Comparison of ENCODE assay signal across 19 cellular contexts in the genomic region with DNA sequence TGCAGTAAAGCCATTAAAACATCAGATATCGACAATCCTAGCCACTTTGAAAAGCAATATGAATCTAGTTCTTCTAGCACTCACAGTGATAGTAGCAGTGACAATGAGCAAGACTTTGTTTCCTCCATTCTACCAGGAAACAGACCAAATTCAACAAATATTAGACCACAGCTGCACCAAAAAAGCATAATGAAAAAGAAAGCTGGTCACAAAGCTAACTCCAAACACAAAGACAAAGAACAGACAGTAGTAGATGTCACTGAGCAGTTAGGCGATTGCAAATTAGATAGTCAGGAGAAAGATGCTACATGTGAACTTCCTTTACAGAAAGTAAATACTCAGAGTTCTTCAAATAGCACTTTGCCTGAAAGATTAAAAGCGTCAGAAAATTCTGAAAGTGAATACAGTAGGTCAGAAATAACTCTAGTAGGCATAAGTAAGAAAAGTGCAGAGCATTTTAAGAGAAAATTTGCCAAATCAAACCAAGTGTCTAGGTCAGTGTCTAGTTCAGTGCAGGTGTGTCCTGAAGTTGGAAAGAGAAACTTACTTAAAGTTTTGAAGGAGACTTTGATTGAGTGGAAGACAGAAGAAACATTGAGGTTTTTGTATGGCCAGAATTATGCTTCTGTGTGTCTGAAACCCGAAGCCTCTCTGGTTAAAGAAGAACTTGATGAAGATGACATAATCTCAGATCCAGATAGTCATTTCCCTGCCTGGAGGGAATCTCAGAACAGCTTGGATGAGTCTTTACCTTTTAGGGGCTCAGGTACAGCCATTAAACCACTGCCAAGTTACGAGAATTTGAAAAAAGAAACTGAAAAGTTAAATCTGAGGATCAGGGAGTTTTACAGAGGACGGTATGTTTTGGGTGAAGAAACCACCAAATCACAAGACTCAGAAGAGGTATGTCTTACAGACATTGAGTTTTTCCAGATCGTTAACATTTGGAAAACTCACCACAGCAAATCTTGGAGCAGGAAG. TPM values are rescaled to one million over a fixed set of nuclear protein-coding genes. Genes with fewer than 3 reads are reported as not detected.
DNase-seq lines count a peak whose midpoint lies in the region; ATAC-seq, FAIRE-seq and TF ChIP-seq lines count a peak whose summit lies in the region.
"Had no signal": no experiment of that assay in that cellular context is flagged by ENCODE, and none has a peak within 500 bp of the region (broad histone marks: within the 10 kb centered on the region; RNA-seq: fewer than 3 reads in every experiment).

No MANE protein-coding gene starts in this region.

- no peaks in the 10 kb centered on the region for H3K4me1 ChIP-seq in endothelial cell of umbilical vein (ENCODE audit: control insufficient read depth, extremely low read depth, insufficient read depth, low read length)
- H3K4me1 ChIP-seq: ascending aorta, prostate gland had no signal

- peaks cover 74% of the 10 kb centered on the region for H3K36me3 Mint-ChIP-seq in CD4-positive, alpha-beta T cell (ENCODE audit: low read depth)
- H3K36me3 Mint-ChIP-seq in activated CD4-positive, alpha-beta memory T cell treated with anti-CD3 and anti-CD28 coated beads, Interleukin-2, amount 10 ng/mL, durations not matched to agents 7 days and 5 days (ENCODE audit: low read depth): peaks cover 73% of the 10 kb centered on the region

- TF ChIP-seq POLR2A in endothelial cell of umbilical vein (IDR thresholded peaks at IDR 0.05; ENCODE audit: low read depth, low read length): no peak

- no peaks in the 10 kb centered on the region for H4K20me1 ChIP-seq in endothelial cell of umbilical vein (replicated peaks; ENCODE audit: control insufficient read depth, extremely low read depth, insufficient read depth, low read length)

- BruUV-seq in endothelial cell of umbilical vein (replicated peaks; lab: Mats Ljungman, UMichigan): no TSS peak

- no peaks in the 10 kb centered on the region for H3K79me2 ChIP-seq in endothelial cell of umbilical vein (ENCODE audit: control insufficient read depth, insufficient read depth, low read length)

- CTCF ChIA-PET in CD4-positive, alpha-beta T cell (lab: Charles Lee): no interaction called here
- CTCF ChIA-PET in activated CD4-positive, alpha-beta memory T cell treated with anti-CD3 and anti-CD28 coated beads, Interleukin-2, amount 10 ng/mL, durations not matched to agents 7 days and 5 days (lab: Charles Lee): interaction anchor here (0.6 to 1.0 kb wide), 3 partner anchors 13 to 260 kb away, joined by 3 to 6 read pairs (median 3); no protein-coding TSS in a partner anchor
- CTCF ChIA-PET in endothelial cell of umbilical vein (lab: Charles Lee): interaction anchor here (1.8 kb wide), 1 partner anchor 13 kb away, joined by 4 read pairs; no protein-coding TSS in a partner anchor

- no peak overlapping the region for H3K4me2 ChIP-seq in endothelial cell of umbilical vein (ENCODE audit: insufficient read depth, low read length)

- DNase-seq in CD4-positive, alpha-beta T cell: no peak
- no peak for DNase-seq in activated CD4-positive, alpha-beta memory T cell treated with anti-CD3 and anti-CD28 coated beads, Interleukin-2, amount 10 ng/mL, durations not matched to agents 7 days and 5 days
- DNase-seq in endothelial cell of umbilical vein (ENCODE audit: low read depth, low spot score): no peak
- no peak for DNase-seq in T1000 (lab: John Stamatoyannopoulos, UW)
- no peak for DNase-seq in cerebellar nuclear complex (lab: John Stamatoyannopoulos, UW)
- no peak for DNase-seq in mesenteric fat pad (ENCODE audit: low spot score)
- DNase-seq: activated CD4-positive, alpha-beta T cell treated with anti-CD3 and anti-CD28 coated beads for 1 hour; AML-193; hippocampal formation; mesenchymal stem cell; NCI-H1105 treated with DMSO at 0.1 percent for 48 hours; NCI-H2107; NCI-H524 treated with DMSO at 0.1 percent for 48 hours; SHP77 treated with DMSO at 0.1 percent for 48 hours; stimulated activated CD4-positive, alpha-beta T cell treated with anti-CD3 and anti-CD28 coated beads, Interleukin-4, amount 100 ng/mL, for 4 hours had no signal

- no peak overlapping the region for H2AFZ ChIP-seq in endothelial cell of umbilical vein (ENCODE audit: low read depth, low read length)

- POLR2A ChIA-PET in CD4-positive, alpha-beta T cell (lab: Charles Lee): interaction anchor here (1.2 kb wide), 1 partner anchor 162 kb away, joined by 3 read pairs; no protein-coding TSS in a partner anchor
- POLR2A ChIA-PET in activated CD4-positive, alpha-beta memory T cell treated with anti-CD3 and anti-CD28 coated beads, Interleukin-2, amount 10 ng/mL, durations not matched to agents 7 days and 5 days (lab: Charles Lee): interaction anchor here (0.6 to 1.1 kb wide), 7 partner anchors 10 to 162 kb away, joined by 3 to 7 read pairs (median 3); a partner anchor contains a TSS
- POLR2A ChIA-PET in endothelial cell of umbilical vein (lab: Charles Lee): no interaction called here

- TF ChIP-seq CTCF in 22Rv1 (IDR thresholded peaks at IDR 0.05): no peak
- no peak for TF ChIP-seq CTCF in CD4-positive, alpha-beta T cell (IDR thresholded peaks at IDR 0.05)
- TF ChIP-seq CTCF in endothelial cell of umbilical vein (IDR thresholded peaks at IDR 0.05; ENCODE audit: extremely low read depth in 1 of 2, insufficient read depth in 1 of 2, low read depth in 1 of 2, low read length in 2 of 2): no peak

- dilution Hi-C loops in endothelial cell of umbilical vein (cut with MboI; ENCODE audit: extremely low pct_ligation_motif_present, low sequenced_read_pairs): no loop called here

- peak; percentile 8 for FAIRE-seq in endothelial cell of umbilical vein (lab: Jason Lieb, UNC)

- peaks cover 23% of the 10 kb centered on the region for H3K9me3 ChIP-seq in CD4-positive, alpha-beta T cell (ENCODE audit: control insufficient read depth, low read length)
- H3K9me3 ChIP-seq in endothelial cell of umbilical vein (replicated peaks; ENCODE audit: control insufficient read depth, insufficient read depth, low read length): no peaks in the 10 kb centered on the region
- H3K9me3 ChIP-seq: prostate gland had no signal

- no peak overlapping the region for H3K4me3 ChIP-seq in endothelial cell of umbilical vein (replicated peaks in 1 of 3; ENCODE audit: insufficient read depth in 1 of 3, low read depth in 1 of 3, low read length in 3 of 3)
- H3K4me3 ChIP-seq: ascending aorta, prostate gland, skin epidermis had no signal

- H3K27ac ChIP-seq in 22Rv1 (peak overlapping the region; percentile 60), endothelial cell of umbilical vein (ENCODE audit: insufficient read depth, low read depth, low read length) (no peak overlapping the region)
- no peak overlapping the region for H3K27ac ChIP-seq in CD4-positive, alpha-beta T cell (ENCODE audit: low read depth, low read length)
- H3K27ac ChIP-seq: ascending aorta, prostate gland, skin epidermis had no signal

- peak overlapping the region; percentile 0 for H3K4me3 Mint-ChIP-seq in CD4-positive, alpha-beta T cell
- peak overlapping the region; percentile 66 for H3K4me3 Mint-ChIP-seq in activated CD4-positive, alpha-beta memory T cell treated with anti-CD3 and anti-CD28 coated beads, Interleukin-2, amount 10 ng/mL, durations not matched to agents 7 days and 5 days

- no peaks in the 10 kb centered on the region for H3K27me3 Mint-ChIP-seq in CD4-positive, alpha-beta T cell
- no peaks in the 10 kb centered on the region for H3K27me3 Mint-ChIP-seq in activated CD4-positive, alpha-beta memory T cell treated with anti-CD3 and anti-CD28 coated beads, Interleukin-2, amount 10 ng/mL, durations not matched to agents 7 days and 5 days

- H3K27me3 ChIP-seq in CD4-positive, alpha-beta T cell (ENCODE audit: control insufficient read depth, insufficient read depth, low read length): no peaks in the 10 kb centered on the region
- no peaks in the 10 kb centered on the region for H3K27me3 ChIP-seq in endothelial cell of umbilical vein (ENCODE audit: control insufficient read depth in 2 of 2, insufficient read depth in 2 of 2, low read length in 2 of 2)
- H3K27me3 ChIP-seq: ascending aorta had no signal

- H3K9me3 Mint-ChIP-seq in CD4-positive, alpha-beta T cell: peaks cover 18% of the 10 kb centered on the region
- H3K9me3 Mint-ChIP-seq in activated CD4-positive, alpha-beta memory T cell treated with anti-CD3 and anti-CD28 coated beads, Interleukin-2, amount 10 ng/mL, durations not matched to agents 7 days and 5 days: peaks cover 26% of the 10 kb centered on the region

- no peaks in the 10 kb centered on the region for H3K9me1 ChIP-seq in endothelial cell of umbilical vein (replicated peaks; ENCODE audit: control insufficient read depth, extremely low read depth, insufficient read depth, low read length)

- H3K9ac ChIP-seq in endothelial cell of umbilical vein (replicated peaks; ENCODE audit: extremely low read depth, insufficient read depth, low read length): no peak overlapping the region

- ATAC-seq in CD4-positive, alpha-beta T cell (ENCODE audit: poor library complexity): no peak

- H3K27ac Mint-ChIP-seq in CD4-positive, alpha-beta T cell: peak overlapping the region; percentile 38
- peak overlapping the region; percentile 87 for H3K27ac Mint-ChIP-seq in activated CD4-positive, alpha-beta memory T cell treated with anti-CD3 and anti-CD28 coated beads, Interleukin-2, amount 10 ng/mL, durations not matched to agents 7 days and 5 days

- H3K36me3 ChIP-seq in endothelial cell of umbilical vein (ENCODE audit: control insufficient read depth in 2 of 2, extremely low read depth in 1 of 2, insufficient read depth in 2 of 2, low read length in 2 of 2): peaks cover 6 to 13% of the 10 kb centered on the region in 2 experiments
- H3K36me3 ChIP-seq: prostate gland had no signal

- intact Hi-C loops in CD4-positive, alpha-beta T cell (cut with DNase I, micrococcal nuclease): loop anchor here in 1 of 2 experiments (5.0 kb wide), 1 partner anchor 39 kb away; no protein-coding TSS in a partner anchor
- intact Hi-C loops in endothelial cell of umbilical vein (cut with micrococcal nuclease): no loop called here

- H3K4me1 Mint-ChIP-seq in CD4-positive, alpha-beta T cell (ENCODE audit: low read depth): peaks cover 14% of the 10 kb centered on the region
- H3K4me1 Mint-ChIP-seq in activated CD4-positive, alpha-beta memory T cell treated with anti-CD3 and anti-CD28 coated beads, Interleukin-2, amount 10 ng/mL, durations not matched to agents 7 days and 5 days: peaks cover 40% of the 10 kb centered on the region

RNA-seq across cellular contexts. Expression of a gene that starts 24.9 kb away (rescaled TPM):
- 10 to 100 TPM; 23.4 to 26.5 TPM for total RNA-seq in CD4-positive, alpha-beta T cell
- 10 to 100 TPM; 31.6 to 36.5 TPM for total RNA-seq in activated CD4-positive, alpha-beta memory T cell treated with anti-CD3 and anti-CD28 coated beads, Interleukin-2, amount 10 ng/mL, durations not matched to agents 7 days and 5 days
- 23.5 and 24.9 TPM in 2 replicates for total RNA-seq in endothelial cell of umbilical vein
- polyA plus RNA-seq in endothelial cell of umbilical vein: 4.3 and 4.4 TPM in 2 replicates
- 7.0 and 9.0 TPM in 2 replicates for polyA plus RNA-seq in endothelial cell of umbilical vein (2011; cell fraction: cytosol; rRNA removed)
- 9.5 and 10.3 TPM in 2 replicates for polyA plus RNA-seq in endothelial cell of umbilical vein (2011; cell fraction: nucleus; rRNA removed)
- 11.2 and 18.6 TPM in 2 replicates for polyA plus RNA-seq in endothelial cell of umbilical vein (2012)
- polyA minus RNA-seq in endothelial cell of umbilical vein: 7.8 and 9.1 TPM in 2 replicates
- 5.4 TPM for polyA minus RNA-seq in endothelial cell of umbilical vein (2011; cell fraction: cytosol; rRNA and poly(A)+ RNA removed)
- 10.7 and 20.8 TPM in 2 replicates for polyA minus RNA-seq in endothelial cell of umbilical vein (2011; cell fraction: nucleus; rRNA and poly(A)+ RNA removed)
- total RNA-seq in mesenteric fat pad: 29.0 TPM

RNA-seq across cellular contexts. Expression of a gene that starts 25.0 kb away (rescaled TPM):
- 10 to 100 TPM in 1 of 2 experiments, 1 to 10 TPM in 1; 7.7 to 11.7 TPM for total RNA-seq in CD4-positive, alpha-beta T cell
- total RNA-seq in activated CD4-positive, alpha-beta memory T cell treated with anti-CD3 and anti-CD28 coated beads, Interleukin-2, amount 10 ng/mL, durations not matched to agents 7 days and 5 days: 10 to 100 TPM; 18.2 to 18.7 TPM
- total RNA-seq in endothelial cell of umbilical vein (13.2 and 13.7 TPM in 2 replicates), mesenteric fat pad (7.6 TPM)
- 1.2 and 2.4 TPM in 2 replicates for polyA plus RNA-seq in endothelial cell of umbilical vein
- 3.1 and 3.4 TPM in 2 replicates for polyA plus RNA-seq in endothelial cell of umbilical vein (2011; cell fraction: cytosol; rRNA removed)
- 15.9 and 22.5 TPM in 2 replicates for polyA plus RNA-seq in endothelial cell of umbilical vein (2011; cell fraction: nucleus; rRNA removed)
- 5.9 and 13.6 TPM in 2 replicates for polyA plus RNA-seq in endothelial cell of umbilical vein (2012)
- 1.2 and 1.3 TPM in 2 replicates for polyA minus RNA-seq in endothelial cell of umbilical vein
- polyA minus RNA-seq in endothelial cell of umbilical vein (2011; cell fraction: cytosol; rRNA and poly(A)+ RNA removed): 3.0 TPM
- 6.2 and 13.4 TPM in 2 replicates for polyA minus RNA-seq in endothelial cell of umbilical vein (2011; cell fraction: nucleus; rRNA and poly(A)+ RNA removed)
